8 cellular contexts compared by ENCODE assay signal in genomic region chr19:3575260-3575741, GRCh38. TPM values are rescaled to one million over a fixed set of nuclear protein-coding genes. Genes with fewer than 3 reads are reported as not detected.
DNase-seq lines count a peak whose midpoint lies in the region; ATAC-seq and TF ChIP-seq lines count a peak whose summit lies in the region.
"Had no signal": no experiment of that assay in that cellular context is flagged by ENCODE, and none has a peak within 500 bp of the region (broad histone marks: within the 10 kb centered on the region; RNA-seq: fewer than 3 reads in every experiment).

No MANE protein-coding gene starts in this region.

- ATAC-seq in activated CD8-positive, alpha-beta T cell treated with anti-CD3 and anti-CD28 coated beads for 36 hours, result no peak
- ATAC-seq in HG02885 (IDR thresholded peaks at IDR 0.05; ENCODE audit: poor library complexity, unreplicated experiment), result no peak
- ATAC-seq: left colon had no signal

- H3K4me3 Mint-ChIP-seq in activated CD8-positive, alpha-beta T cell treated with anti-CD3 and anti-CD28 coated beads for 36 hours, result no peak overlapping the region

- H3K79me1 ChIP-seq in mesenchymal stem cell (replicated peaks; ENCODE audit: low read length, poor library complexity, severe bottlenecking), result peaks cover 21% of the 10 kb centered on the region

- no peak overlapping the region for H3K14ac ChIP-seq in mesenchymal stem cell (ENCODE audit: low read length in 2 of 2)

- no peak overlapping the region for H3K23ac ChIP-seq in mesenchymal stem cell (ENCODE audit: low read length in 2 of 2)

- H4K8ac ChIP-seq in mesenchymal stem cell (ENCODE audit: low read length), result no peak overlapping the region

- intact Hi-C loops in activated CD8-positive, alpha-beta T cell treated with anti-CD3 and anti-CD28 coated beads for 36 hours (cut with micrococcal nuclease), result no loop called here

- no peak overlapping the region for H2BK5ac ChIP-seq in mesenchymal stem cell (ENCODE audit: low read depth, low read length, poor library complexity, severe bottlenecking)

- peak; percentile 66 for DNase-seq in ELR (ENCODE audit: low read depth)
- peak; percentile 44 for DNase-seq in Jurkat, Clone E6-1 (ENCODE audit: low read depth, low spot score)
- DNase-seq in activated CD8-positive, alpha-beta T cell treated with anti-CD3 and anti-CD28 coated beads for 36 hours, result peak; percentile 51
- peak; percentile 63 for DNase-seq in mesenchymal stem cell
- no peak for DNase-seq in AML-193 (lab: John Stamatoyannopoulos, UW)
- no peak for DNase-seq in NCI-H146 (lab: John Stamatoyannopoulos, UW)

- no peak overlapping the region for H3K9ac ChIP-seq in mesenchymal stem cell (ENCODE audit: low read length)

- peaks cover 31% of the 10 kb centered on the region for H3K4me1 ChIP-seq in mesenchymal stem cell (ENCODE audit: control insufficient read depth, insufficient read depth, low read depth, low read length)

- POLR2A ChIA-PET in activated CD8-positive, alpha-beta T cell treated with anti-CD3 and anti-CD28 coated beads for 36 hours (lab: Charles Lee), result interaction anchor here (0.6 kb wide), 1 partner anchor 10 kb away, joined by 4 read pairs; no protein-coding TSS in a partner anchor

- H2BK12ac ChIP-seq in mesenchymal stem cell (ENCODE audit: low read length in 2 of 2), result peak overlapping the region in 1 of 2 experiments; percentile 15

- no peak overlapping the region for H2AFZ ChIP-seq in mesenchymal stem cell (ENCODE audit: low read depth, low read length)

- no peak overlapping the region for H2BK120ac ChIP-seq in mesenchymal stem cell (ENCODE audit: low read depth, low read length)

- H3K36me3 ChIP-seq in mesenchymal stem cell (ENCODE audit: control insufficient read depth in 1 of 2, insufficient read depth in 2 of 2, low read depth in 1 of 2, low read length in 2 of 2), result peaks cover 15 to 50% of the 10 kb centered on the region in 2 experiments

- H3K4me1 Mint-ChIP-seq in activated CD8-positive, alpha-beta T cell treated with anti-CD3 and anti-CD28 coated beads for 36 hours (ENCODE audit: low read depth), result peaks cover 11% of the 10 kb centered on the region

- H3K27ac ChIP-seq in mesenchymal stem cell (ENCODE audit: low read length, poor library complexity, severe bottlenecking), result no peak overlapping the region

- H3K4me2 ChIP-seq in mesenchymal stem cell (ENCODE audit: low read length, poor library complexity, severe bottlenecking), result no peak overlapping the region

- H3K27me3 ChIP-seq in mesenchymal stem cell (ENCODE audit: control insufficient read depth in 1 of 2, insufficient read depth in 1 of 2, low read length in 2 of 2), result no peaks in the 10 kb centered on the region

- no peaks in the 10 kb centered on the region for H3K27me3 Mint-ChIP-seq in activated CD8-positive, alpha-beta T cell treated with anti-CD3 and anti-CD28 coated beads for 36 hours

- no peak overlapping the region for H2BK15ac ChIP-seq in mesenchymal stem cell (ENCODE audit: low read depth, poor library complexity, severe bottlenecking)

- CTCF ChIA-PET in activated CD8-positive, alpha-beta T cell treated with anti-CD3 and anti-CD28 coated beads for 36 hours (lab: Charles Lee), result interaction anchor here (1.3 to 1.6 kb wide), 2 partner anchors 11 to 18 kb away, joined by 4 to 5 read pairs; partner anchors contain the start of gene MFSD12

- H4K91ac ChIP-seq in mesenchymal stem cell (ENCODE audit: low read length), result no peak overlapping the region

- no peak overlapping the region for H3K27ac Mint-ChIP-seq in activated CD8-positive, alpha-beta T cell treated with anti-CD3 and anti-CD28 coated beads for 36 hours

- H3K9me3 Mint-ChIP-seq in activated CD8-positive, alpha-beta T cell treated with anti-CD3 and anti-CD28 coated beads for 36 hours, result no peaks in the 10 kb centered on the region

- H3K18ac ChIP-seq in mesenchymal stem cell (ENCODE audit: low read depth in 1 of 2, low read length in 2 of 2), result no peak overlapping the region

- no peak overlapping the region for H2AK5ac ChIP-seq in mesenchymal stem cell (ENCODE audit: low read length, severe bottlenecking)

- no peaks in the 10 kb centered on the region for H3K9me3 ChIP-seq in mesenchymal stem cell (ENCODE audit: control insufficient read depth, low read length)

- no peak overlapping the region for H3K4ac ChIP-seq in mesenchymal stem cell (ENCODE audit: low read depth in 1 of 2, low read length in 2 of 2)

- TF ChIP-seq CTCF in activated CD8-positive, alpha-beta T cell treated with anti-CD3 and anti-CD28 coated beads for 36 hours (IDR thresholded peaks at IDR 0.05), result no peak

- H3K4me3 ChIP-seq in Jurkat, Clone E6-1 (ENCODE audit: low read length), result no peak overlapping the region
- H3K4me3 ChIP-seq in mesenchymal stem cell (ENCODE audit: insufficient read depth in 1 of 2, low read depth in 1 of 2, low read length in 2 of 2), result no peak overlapping the region

- H3K36me3 Mint-ChIP-seq in activated CD8-positive, alpha-beta T cell treated with anti-CD3 and anti-CD28 coated beads for 36 hours (ENCODE audit: low read depth), result peaks cover 13% of the 10 kb centered on the region

- 86% methylated on average over 19 of the region's 19 CpGs for WGBS in mesenchymal stem cell

RNA-seq across cellular contexts. Expression of gene HMG20B, which starts 2.6 kb away (rescaled TPM):
- polyA plus RNA-seq in Jurkat, Clone E6-1 (2012; ENCODE audit: insufficient read depth, insufficient read length), result 104 TPM
- total RNA-seq in activated CD8-positive, alpha-beta T cell treated with anti-CD3 and anti-CD28 coated beads for 36 hours, result 10 to 100 TPM; 42.7 to 47.3 TPM
- 91.0 TPM for polyA plus RNA-seq in mesenchymal stem cell (2013, experiment 1 of 2)
- 88.5 TPM for polyA plus RNA-seq in mesenchymal stem cell (2013, experiment 2 of 2)

RNA-seq across cellular contexts. Expression of gene GIPC3, which starts 10.0 kb away (rescaled TPM):
- 7.4 TPM for polyA plus RNA-seq in Jurkat, Clone E6-1 (2012; ENCODE audit: insufficient read depth, insufficient read length)
- total RNA-seq in activated CD8-positive, alpha-beta T cell treated with anti-CD3 and anti-CD28 coated beads for 36 hours, result under 1 TPM; 0.09 to 0.14 TPM
- 5.4 TPM for polyA plus RNA-seq in mesenchymal stem cell (2013, experiment 1 of 2)
- polyA plus RNA-seq in mesenchymal stem cell (2013, experiment 2 of 2), result 5.2 TPM

RNA-seq across cellular contexts. Expression of gene MFSD12, which starts 17.9 kb away (rescaled TPM):
- 61.0 TPM for polyA plus RNA-seq in Jurkat, Clone E6-1 (2012; ENCODE audit: insufficient read depth, insufficient read length)
- 10 to 100 TPM; 62.4 to 63.5 TPM for total RNA-seq in activated CD8-positive, alpha-beta T cell treated with anti-CD3 and anti-CD28 coated beads for 36 hours
- 108 TPM for polyA plus RNA-seq in mesenchymal stem cell (2013, experiment 1 of 2)
- polyA plus RNA-seq in mesenchymal stem cell (2013, experiment 2 of 2), result 107 TPM

RNA-seq across cellular contexts. Expression of gene TBXA2R, which starts 31.4 kb away (rescaled TPM):
- not detected for polyA plus RNA-seq in Jurkat, Clone E6-1 (2012; ENCODE audit: insufficient read depth, insufficient read length)
- 1 to 10 TPM; 2.7 to 3.0 TPM for total RNA-seq in activated CD8-positive, alpha-beta T cell treated with anti-CD3 and anti-CD28 coated beads for 36 hours
- polyA plus RNA-seq in mesenchymal stem cell (2013, experiment 1 of 2), result 6.8 TPM
- 6.9 TPM for polyA plus RNA-seq in mesenchymal stem cell (2013, experiment 2 of 2)

RNA-seq across cellular contexts. Expression of gene TEKTIP1, which starts 36.3 kb away (rescaled TPM):
- polyA plus RNA-seq in Jurkat, Clone E6-1 (2012; ENCODE audit: insufficient read depth, insufficient read length), result 3.6 TPM
- 1 to 10 TPM; 1.6 to 2.4 TPM for total RNA-seq in activated CD8-positive, alpha-beta T cell treated with anti-CD3 and anti-CD28 coated beads for 36 hours
- not detected for polyA plus RNA-seq in mesenchymal stem cell (2013, experiment 1 of 2)
- polyA plus RNA-seq in mesenchymal stem cell (2013, experiment 2 of 2), result not detected

Comparison
In these comparisons a context has a peak if more than half of its experiments do, and no peak if none do; other contexts are left out.
1. DNase-seq: peak in ELR (single experiment), Jurkat, Clone E6-1 (single experiment), activated CD8-positive, alpha-beta T cell treated with anti-CD3 and anti-CD28 coated beads for 36 hours (single experiment) and mesenchymal stem cell (single experiment); none in AML-193 (0 of 2) and NCI-H146 (single experiment).